ENCODE assay signal across 8 cellular contexts in the genomic region with DNA sequence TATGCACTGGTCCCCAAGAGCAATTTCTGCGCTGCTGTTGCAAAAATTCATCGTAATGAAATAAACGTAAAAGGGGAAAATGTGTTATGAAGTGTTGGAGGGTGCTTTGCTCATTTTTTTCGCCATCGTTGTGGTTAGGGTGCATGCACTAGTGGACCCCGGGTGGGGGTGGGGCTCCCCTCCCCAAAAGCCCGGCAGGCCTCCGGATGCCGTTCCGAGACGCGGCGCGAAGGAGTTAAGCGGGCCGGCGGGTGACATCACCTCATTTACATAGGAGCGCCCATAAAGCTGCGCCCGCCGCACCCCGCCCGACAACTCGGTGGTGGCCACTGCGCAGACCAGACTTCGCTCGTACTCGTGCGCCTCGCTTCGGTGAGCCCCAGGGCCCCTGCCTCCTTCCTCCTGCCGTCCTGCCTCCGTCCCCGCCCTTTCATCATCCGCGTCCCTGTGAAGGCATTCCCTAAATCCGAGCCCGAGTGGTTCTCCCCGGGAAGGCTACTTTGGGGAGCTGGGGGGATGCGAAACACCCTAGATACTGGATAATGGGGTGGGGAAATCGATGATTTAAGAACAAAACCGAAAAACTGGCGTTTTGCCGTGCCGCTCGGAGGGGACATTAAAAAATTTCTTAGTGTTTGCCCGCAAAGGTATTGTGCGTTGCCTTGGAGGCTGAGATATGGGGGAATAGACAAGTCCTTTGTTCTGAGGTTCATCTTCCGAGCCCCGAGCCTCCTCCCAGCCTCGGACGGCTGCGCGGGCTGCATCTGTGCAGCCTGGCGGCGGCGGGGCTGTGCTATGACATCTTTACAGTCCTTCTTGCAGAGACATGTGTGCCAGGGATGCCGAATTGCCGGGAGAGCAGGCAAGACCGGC. TPM values are rescaled to one million over a fixed set of nuclear protein-coding genes. Genes with fewer than 3 reads are reported as not detected.
DNase-seq lines count a peak whose midpoint lies in the region; ATAC-seq and TF ChIP-seq lines count a peak whose summit lies in the region.

A gene (plus strand): TSS at position 314 of the 873 bp plus-strand sequence.

- no peaks in the 10 kb centered on the region for H3K9me3 ChIP-seq in upper lobe of left lung

- peaks cover 0 to 15% (median 1%) of the 10 kb centered on the region in 4 donors for H3K36me3 ChIP-seq in upper lobe of left lung

- ATAC-seq in HG02610 (IDR thresholded peaks at IDR 0.05; ENCODE audit: unreplicated experiment) = peak; percentile 38
- peak; percentile 89 to 94 for ATAC-seq in upper lobe of left lung (ENCODE audit: low FRiP score in 2 of 2)

- H3K27me3 ChIP-seq in upper lobe of left lung = no peaks in the 10 kb centered on the region

- intact Hi-C loops in T-helper 1 cell treated with Interleukin-12 subunit alpha and Interleukin-12 subunit beta and Interleukin-4 antibody, amounts not matched to agents 30 ng/mL and 1 ng/mL, for 36 hours (cut with micrococcal nuclease) = loop anchor here (1.0 to 5.0 kb wide), 6 partner anchors 10 to 1052 kb away; a partner anchor contains a TSS
- intact Hi-C loops in cardiac septum (cut with DNase I) = loop anchor here (2.0 to 10.0 kb wide), 4 partner anchors 127 to 514 kb away; no protein-coding TSS in a partner anchor

- TF ChIP-seq CTCF in upper lobe of left lung (IDR thresholded peaks at IDR 0.05) = no peak

- peak; percentile 83 for DNase-seq in GDM1 (lab: John Stamatoyannopoulos, UW)
- DNase-seq in NCI-H1417 treated with DMSO at 0.1 percent for 48 hours (lab: John Stamatoyannopoulos, UW) = peak; percentile 46
- peak; percentile 95 for DNase-seq in cardiac septum (ENCODE audit: low spot score)
- peak; percentile 68 for DNase-seq in pons (ENCODE audit: low spot score)
- DNase-seq in upper lobe of left lung = peak; percentile 81 to 96

- peaks cover 3 to 12% (median 7%) of the 10 kb centered on the region in 4 donors for H3K4me1 ChIP-seq in upper lobe of left lung

- WGBS in adipose tissue, 3 donors = 0 to 18% (median 1%) methylated on average over 34 to 60 of the region's 60 CpGs
- WGBS in upper lobe of left lung, 2 donors = 0 to 25% methylated on average over 15 to 60 of the region's 60 CpGs

- TF ChIP-seq EP300 in upper lobe of left lung (IDR thresholded peaks at IDR 0.05) = peak in 1 of 4 donors; percentile 91

- peak within 1 kb of the TSS; percentile 50 to 78 (median 63) for H3K4me3 ChIP-seq in upper lobe of left lung

- peak; percentile 89 to 99 (median 98) for TF ChIP-seq POLR2A in upper lobe of left lung (IDR thresholded peaks at IDR 0.05)

- H3K27ac ChIP-seq in adipose tissue (ENCODE audit: low read depth, low read length) = peak within 1 kb of the TSS; percentile 97
- H3K27ac ChIP-seq in upper lobe of left lung = peak within 1 kb of the TSS; percentile 95 to 98 (median 96)

RNA-seq across cellular contexts. Expression of the gene that starts here (rescaled TPM):
- 14,146 and 14,202 TPM in 2 replicates for total RNA-seq in T-helper 1 cell treated with Interleukin-12 subunit alpha and Interleukin-12 subunit beta and Interleukin-4 antibody, amounts not matched to agents 30 ng/mL and 1 ng/mL, for 36 hours
- over 10,000 TPM in 1 of 3 donors, 1,000 to 10,000 TPM in 2; 1,590 to 13,149 (median 4,716) TPM for polyA plus RNA-seq in adipose tissue
- total RNA-seq in cardiac septum = 921 TPM
- 1,000 to 10,000 TPM; 2,646 to 6,090 (median 4,792) TPM for total RNA-seq in upper lobe of left lung

Comparison
In these comparisons a context has a peak if more than half of its experiments do, and no peak if none do; other contexts are left out.
1. Peak in every context shown above with its lines: DNase-seq, ATAC-seq, H3K4me3 ChIP-seq and H3K27ac ChIP-seq.